8 cellular contexts compared by ENCODE assay signal in the genomic region with DNA sequence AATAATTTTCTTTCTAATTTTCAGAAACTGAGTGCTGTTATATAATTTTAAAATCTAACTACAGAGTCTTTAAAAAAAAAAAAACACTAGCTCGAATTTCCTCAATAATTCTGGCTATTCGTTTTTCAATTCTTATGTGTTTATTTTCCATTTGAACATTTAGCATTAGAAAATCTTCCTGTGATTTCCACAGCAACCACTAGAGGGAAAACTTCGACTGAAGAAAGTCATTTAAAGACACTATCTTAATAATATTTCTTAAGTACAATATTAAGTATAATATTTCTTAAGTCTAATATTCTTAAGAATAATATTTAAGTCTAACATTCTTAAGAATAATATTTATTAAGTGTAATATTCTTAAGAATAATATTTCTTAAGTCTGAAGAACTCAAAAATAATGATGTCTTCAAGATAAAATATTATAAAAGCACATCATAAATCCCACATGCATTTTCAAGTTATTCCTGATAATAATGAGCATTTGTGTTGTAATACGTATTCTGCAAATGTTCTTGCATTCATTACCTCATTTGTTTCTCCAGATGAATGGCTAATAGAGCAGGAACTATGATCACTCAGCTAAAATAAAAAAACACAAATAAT.
A peak's percentile ranks its signal among the peaks of the same experiment; 100 is the strongest.
DNase-seq lines count a peak whose midpoint lies in the region; ATAC-seq and TF ChIP-seq lines count a peak whose summit lies in the region.

No MANE protein-coding gene starts in this region.

- no TSS peak for BruUV-seq in PC-9 (replicated peaks; lab: Mats Ljungman, UMichigan)

- CTCF ChIA-PET in PC-9 (lab: Charles Lee), result interaction anchor here (0.6 kb wide), 1 partner anchor 66 kb away, joined by 3 read pairs; no protein-coding TSS in a partner anchor

- TF ChIP-seq CTCF in AG09319 (IDR thresholded peaks at IDR 0.05; ENCODE audit: low read depth, low read length), result peak; percentile 66
- peak; percentile 70 for TF ChIP-seq CTCF in PC-9 (conservative IDR thresholded peaks at IDR 0.05)

- H3K79me2 ChIP-seq in PC-9 (ENCODE audit: low read depth), result no peaks in the 10 kb centered on the region

- H3K9me3 ChIP-seq in PC-9 (ENCODE audit: insufficient read depth, low read depth), result no peaks in the 10 kb centered on the region

- POLR2A ChIA-PET in PC-9 (lab: Charles Lee; ENCODE audit: unreplicated experiment), result no interaction called here

- H4K20me1 ChIP-seq in PC-9 (ENCODE audit: insufficient read depth), result no peaks in the 10 kb centered on the region

- intact Hi-C loops in PC-9 (cut with micrococcal nuclease; ENCODE audit: unreplicated experiment), result loop anchor here (2.0 kb wide), 1 partner anchor 394 kb away; no protein-coding TSS in a partner anchor

- H3K27ac ChIP-seq in PC-9, result no peak overlapping the region

- no peaks in the 10 kb centered on the region for H3K27me3 ChIP-seq in PC-9 (ENCODE audit: insufficient read depth, low read depth)

- no peak overlapping the region for H2AFZ ChIP-seq in PC-9

- H3F3A ChIP-seq in PC-9 (ENCODE audit: insufficient read depth, low read depth), result no peaks in the 10 kb centered on the region

- no peak for DNase-seq in AG09319 (ENCODE audit: extremely low read depth, low read depth)
- DNase-seq in PC-9, result no peak
- peak; percentile 1 for DNase-seq in fibroblast of gingiva (ENCODE audit: low read depth)
- DNase-seq in superior temporal gyrus (ENCODE audit: extremely low spot score), result peak; percentile 83
- DNase-seq in activated T-cell treated with anti-CD3 and anti-CD28 coated beads, Interleukin-2, amount 50 U/mL, for 1 hour, result no peak

- no peak overlapping the region for H3K4me3 ChIP-seq in PC-9

- no peak overlapping the region for H3K4me2 ChIP-seq in PC-9

- H3K4me1 ChIP-seq in PC-9 (replicated peaks; ENCODE audit: insufficient read depth), result no peaks in the 10 kb centered on the region

- ATAC-seq in GM18868 (IDR thresholded peaks at IDR 0.05; ENCODE audit: unreplicated experiment) (peak; percentile 62), GM21528 (IDR thresholded peaks at IDR 0.05; ENCODE audit: low FRiP score, unreplicated experiment) (no peak), GM18517 (IDR thresholded peaks at IDR 0.05; ENCODE audit: unreplicated experiment) (no peak)

- no peaks in the 10 kb centered on the region for H3K36me3 ChIP-seq in PC-9 (ENCODE audit: low read depth)

- no peaks in the 10 kb centered on the region for H3K9me2 ChIP-seq in PC-9 (ENCODE audit: insufficient read depth)

Comparison
In these comparisons a context has a peak if more than half of its experiments do, and no peak if none do; other contexts are left out.
1. DNase-seq: peak in fibroblast of gingiva (single experiment) and superior temporal gyrus (single experiment); none in AG09319 (single experiment), PC-9 (0 of 2) and activated T-cell treated with anti-CD3 and anti-CD28 coated beads, Interleukin-2, amount 50 U/mL, for 1 hour (single experiment).